8 cellular contexts compared by ENCODE assay signal in genomic region chr5:112270299-112271293, GRCh38.
A peak's percentile ranks its signal among the peaks of the same experiment; 100 is the strongest.
DNase-seq lines count a peak whose midpoint lies in the region; ATAC-seq and TF ChIP-seq lines count a peak whose summit lies in the region.
"Had no signal": no experiment of that assay in that cellular context is flagged by ENCODE, and none has a peak within 500 bp of the region (broad histone marks: within the 10 kb centered on the region; RNA-seq: fewer than 3 reads in every experiment).

No MANE protein-coding gene starts in this region.

- no peaks in the 10 kb centered on the region for H3K79me2 ChIP-seq in osteoblast (ENCODE audit: insufficient read depth, low read length)

- no peak for TF ChIP-seq CTCF in osteoblast (IDR thresholded peaks at IDR 0.05; ENCODE audit: extremely low read depth, low read depth, low read length)

- H3K9me3 ChIP-seq in osteoblast (ENCODE audit: low read depth, low read length): no peaks in the 10 kb centered on the region

- H2AFZ ChIP-seq in osteoblast (ENCODE audit: low read length): no peak overlapping the region

- no peaks in the 10 kb centered on the region for H4K20me1 ChIP-seq in osteoblast (ENCODE audit: insufficient read depth, low read length)

- DNase-seq in osteoblast (ENCODE audit: insufficient read length, low spot score, missing footprints) (peak; percentile 35), HK-2 (ENCODE audit: unreplicated experiment) (no peak), NOMO-1 (lab: John Stamatoyannopoulos, UW; ENCODE audit: unreplicated experiment in 2 of 2) (no peak)
- DNase-seq in activated naive CD4-positive, alpha-beta T cell (lab: John Stamatoyannopoulos, UW): no peak
- DNase-seq: NCI-H2029 had no signal

- ATAC-seq in GM19025 (IDR thresholded peaks at IDR 0.05; ENCODE audit: low read depth, unreplicated experiment): peak; percentile 57
- ATAC-seq in HG02588 (IDR thresholded peaks at IDR 0.05; ENCODE audit: unreplicated experiment): peak; percentile 55
- ATAC-seq in SK-N-SH treated with all-trans-retinoic acid at 6 μM for 48 hours: peak; percentile 94

- no peak overlapping the region for H3K4me3 ChIP-seq in osteoblast (ENCODE audit: insufficient read depth, low read length)

- H3K27me3 ChIP-seq in osteoblast (ENCODE audit: insufficient read depth, low read length): no peaks in the 10 kb centered on the region

- no peaks in the 10 kb centered on the region for H3K4me1 ChIP-seq in osteoblast (ENCODE audit: insufficient read depth, low read length)

- no peaks in the 10 kb centered on the region for H3K36me3 ChIP-seq in osteoblast (ENCODE audit: insufficient read depth, low read length)

- no peak overlapping the region for H3K4me2 ChIP-seq in osteoblast (ENCODE audit: insufficient read depth, low read length)

- H3K27ac ChIP-seq in osteoblast (ENCODE audit: low read depth, low read length): no peak overlapping the region

TF ChIP-seq in SK-N-SH treated with all-trans-retinoic acid at 6 μM for 48 hours, 23 proteins besides CTCF, POLR2A, EP300 and RAD21:
- TF ChIP-seq ISL1 (CRISPR knock-in tag; IDR thresholded peaks at IDR 0.05): peak; percentile 62
- no peak for TF ChIP-seq ZNF565 (CRISPR knock-in tag; conservative IDR thresholded peaks at IDR 0.05; ENCODE audit: low read depth)
